Comparison of ENCODE assay signal across 17 cellular contexts in the genomic region with DNA sequence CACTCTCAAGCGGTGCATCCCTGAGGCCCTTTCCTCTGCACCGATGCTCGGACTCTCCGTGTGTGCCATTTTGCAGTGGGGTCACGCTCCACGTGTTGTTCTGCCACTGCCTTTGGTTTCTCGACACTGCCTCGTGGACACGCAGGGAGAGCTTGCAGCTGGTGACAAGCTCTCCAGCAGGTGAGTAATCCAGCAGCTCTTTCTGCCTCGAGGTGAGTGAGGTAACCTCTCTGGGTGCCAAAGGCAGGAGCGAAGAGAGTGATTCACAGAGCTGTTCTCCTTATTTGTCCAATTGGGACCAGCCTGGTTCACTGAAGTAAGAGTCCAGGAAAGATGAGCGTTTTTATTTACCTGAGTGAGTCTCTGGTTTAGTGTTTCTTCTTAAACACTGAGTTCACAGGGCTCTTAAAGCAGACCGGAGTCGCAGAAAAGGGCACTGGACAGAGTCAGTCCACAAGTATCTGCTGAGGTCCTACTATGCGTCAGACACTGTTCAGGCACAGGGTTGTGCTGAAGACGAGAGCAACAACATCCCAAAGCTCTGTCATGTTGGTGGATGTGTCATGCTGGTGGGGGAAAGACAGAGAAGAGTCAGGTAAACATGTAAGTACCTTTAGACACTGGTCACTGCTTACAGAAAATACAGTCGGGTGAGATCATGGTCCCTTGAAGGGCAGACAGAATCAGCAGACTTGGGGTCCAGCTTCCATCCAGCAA.
DNase-seq lines count a peak whose midpoint lies in the region; ATAC-seq and TF ChIP-seq lines count a peak whose summit lies in the region.
"Had no signal": no experiment of that assay in that cellular context is flagged by ENCODE, and none has a peak within 500 bp of the region (broad histone marks: within the 10 kb centered on the region; RNA-seq: fewer than 3 reads in every experiment).

No MANE protein-coding gene starts in this region.

- H3K4ac ChIP-seq in mesendoderm (ENCODE audit: low read depth, low read length): no peak overlapping the region

- H3K4me1 ChIP-seq in mammary epithelial cell (ENCODE audit: insufficient read depth, low read length) (peaks cover 23% of the 10 kb centered on the region), mesendoderm (ENCODE audit: control insufficient read depth, low read depth, low read length) (peaks cover 5% of the 10 kb centered on the region)

- POLR2A ChIA-PET in naive thymus-derived CD8-positive, alpha-beta T cell (lab: Charles Lee): no interaction called here

- ATAC-seq in naive thymus-derived CD8-positive, alpha-beta T cell: no peak
- ATAC-seq: activated T-cell treated with anti-CD3 and anti-CD28 coated beads, Interleukin-2, amount 50 U/mL, for 4 hours had no signal

- CTCF ChIA-PET in mammary epithelial cell (lab: Charles Lee; ENCODE audit: low non-redundant PET): interaction anchor here (0.6 to 1.0 kb wide), 4 partner anchors 86 to 92 kb away, joined by 3 to 7 read pairs (median 3); no protein-coding TSS in a partner anchor

- H3K4me3 Mint-ChIP-seq in naive thymus-derived CD8-positive, alpha-beta T cell: no peak overlapping the region
- H3K4me3 Mint-ChIP-seq: activated CD4-positive, alpha-beta T cell treated with anti-CD3 and anti-CD28 coated beads, Interleukin-2, amount 10 ng/mL, durations not matched to agents 7 days and 5 days; activated T-cell treated with anti-CD3 and anti-CD28 coated beads, Interleukin-2, amount 50 U/mL, for 4 hours; T-helper 1 cell treated with Interleukin-12 subunit alpha and Interleukin-12 subunit beta and Interleukin-4 antibody, amounts not matched to agents 30 μg/mL and 1 μg/mL, for 36 hours had no signal

- H3K27ac Mint-ChIP-seq in naive thymus-derived CD8-positive, alpha-beta T cell: no peak overlapping the region
- H3K27ac Mint-ChIP-seq: activated CD4-positive, alpha-beta T cell treated with anti-CD3 and anti-CD28 coated beads, Interleukin-2, amount 10 ng/mL, durations not matched to agents 7 days and 5 days; T-helper 1 cell treated with Interleukin-12 subunit alpha and Interleukin-12 subunit beta and Interleukin-4 antibody, amounts not matched to agents 30 μg/mL and 1 μg/mL, for 36 hours had no signal

- DNase-seq in Caki2 (ENCODE audit: low read depth) (peak; percentile 69), mammary epithelial cell (peak; percentile 99), mesendoderm (no peak), substantia nigra (lab: John Stamatoyannopoulos, UW) (no peak), NCI-H446 (lab: John Stamatoyannopoulos, UW) (no peak)
- DNase-seq in naive thymus-derived CD8-positive, alpha-beta T cell: no peak
- DNase-seq in activated effector memory CD4-positive, alpha-beta T cell treated with Interleukin-2 at 50 U/mL for 16 hours: no peak
- DNase-seq: activated CD4-positive, alpha-beta T cell treated with anti-CD3 and anti-CD28 coated beads, Interleukin-2, amount 10 ng/mL, durations not matched to agents 7 days and 5 days; activated T-cell treated with anti-CD3 and anti-CD28 coated beads, Interleukin-2, amount 50 U/mL, for 4 hours; amygdala; cortex of kidney; DMS 273 treated with DMSO at 0.1 percent for 48 hours; NCI-H345; ovary; thyroid gland had no signal

- no peaks in the 10 kb centered on the region for H4K20me1 ChIP-seq in mammary epithelial cell (ENCODE audit: insufficient read depth, low read length)

- H3K36me3 ChIP-seq in mammary epithelial cell (ENCODE audit: insufficient read depth, low read length): no peaks in the 10 kb centered on the region
- H3K36me3 ChIP-seq in mesendoderm (ENCODE audit: control insufficient read depth, insufficient read depth, low read length): no peaks in the 10 kb centered on the region
- H3K36me3 ChIP-seq: ovary, thyroid gland had no signal

- no peak overlapping the region for H3K18ac ChIP-seq in mesendoderm (ENCODE audit: low read length)

- no peaks in the 10 kb centered on the region for H3K9me3 Mint-ChIP-seq in naive thymus-derived CD8-positive, alpha-beta T cell
- H3K9me3 Mint-ChIP-seq: activated CD4-positive, alpha-beta T cell treated with anti-CD3 and anti-CD28 coated beads, Interleukin-2, amount 10 ng/mL, durations not matched to agents 7 days and 5 days; activated T-cell treated with anti-CD3 and anti-CD28 coated beads, Interleukin-2, amount 50 U/mL, for 4 hours; T-helper 1 cell treated with Interleukin-12 subunit alpha and Interleukin-12 subunit beta and Interleukin-4 antibody, amounts not matched to agents 30 μg/mL and 1 μg/mL, for 36 hours had no signal

- no peak for TF ChIP-seq RAD21 in Ishikawa (IDR thresholded peaks at IDR 0.05; ENCODE audit: low read depth)

- no peak overlapping the region for H2BK120ac ChIP-seq in mesendoderm (ENCODE audit: low read depth, low read length)

- H3K56ac ChIP-seq in mesendoderm (ENCODE audit: low read length): no peak overlapping the region

- peaks cover 0 to 2% (median 0%) of the 10 kb centered on the region in 4 donors for H3K4me1 Mint-ChIP-seq in naive thymus-derived CD8-positive, alpha-beta T cell
- H3K4me1 Mint-ChIP-seq: activated CD4-positive, alpha-beta T cell treated with anti-CD3 and anti-CD28 coated beads, Interleukin-2, amount 10 ng/mL, durations not matched to agents 7 days and 5 days had no signal

- H3K27me3 ChIP-seq in mammary epithelial cell (ENCODE audit: insufficient read depth, low read length) (no peaks in the 10 kb centered on the region), mesendoderm (ENCODE audit: insufficient read depth, low read length, poor library complexity) (no peaks in the 10 kb centered on the region)
- H3K27me3 ChIP-seq: ovary, thyroid gland had no signal

- H4K8ac ChIP-seq in mesendoderm (ENCODE audit: low read depth, low read length): no peak overlapping the region

- H3K4me3 ChIP-seq in mammary epithelial cell (replicated peaks in 1 of 3; ENCODE audit: insufficient read depth in 1 of 3, low read depth in 2 of 3, low read length in 3 of 3): no peak overlapping the region
- H3K4me3 ChIP-seq in mesendoderm (ENCODE audit: low read length): no peak overlapping the region
- H3K4me3 ChIP-seq: ovary, thyroid gland had no signal

- TSS peak; percentile 68 for BruUV-seq in mammary epithelial cell (replicated peaks; lab: Mats Ljungman, UMichigan)

- no peaks in the 10 kb centered on the region for H3K9me3 ChIP-seq in mammary epithelial cell (replicated peaks; ENCODE audit: insufficient read depth, low read length)
- H3K9me3 ChIP-seq: ovary, thyroid gland had no signal

- no peak overlapping the region for H2BK15ac ChIP-seq in mesendoderm (replicated peaks; ENCODE audit: low read depth)

- no peak for TF ChIP-seq CTCF in mammary epithelial cell (conservative IDR thresholded peaks at IDR 0.05 in 1 of 2, IDR thresholded peaks at IDR 0.05 in 1 of 2; ENCODE audit: extremely low read depth in 1 of 2, insufficient read depth in 1 of 2, low read depth in 1 of 2, low read length in 2 of 2)

- peak overlapping the region; percentile 15 for H3K23ac ChIP-seq in mesendoderm (ENCODE audit: low read length)

- no peak for TF ChIP-seq EP300 in Ishikawa (IDR thresholded peaks at IDR 0.05; ENCODE audit: borderline replicate concordance)

- H2AFZ ChIP-seq in mammary epithelial cell (ENCODE audit: low read depth, low read length): peak overlapping the region; percentile 39

- peaks cover 0 to 41% (median 10%) of the 10 kb centered on the region in 5 donors for H3K27me3 Mint-ChIP-seq in naive thymus-derived CD8-positive, alpha-beta T cell

- H3K9ac ChIP-seq in mammary epithelial cell (ENCODE audit: insufficient read depth, low read length): peak overlapping the region; percentile 51
- no peak overlapping the region for H3K9ac ChIP-seq in mesendoderm (ENCODE audit: low read length)

- H3K79me2 ChIP-seq in mammary epithelial cell (ENCODE audit: insufficient read depth, low read length) (no peaks in the 10 kb centered on the region), mesendoderm (ENCODE audit: control insufficient read depth, insufficient read depth, low read length) (no peaks in the 10 kb centered on the region)

- no peaks in the 10 kb centered on the region for H3K36me3 Mint-ChIP-seq in naive thymus-derived CD8-positive, alpha-beta T cell

- H3K27ac ChIP-seq in mammary epithelial cell (ENCODE audit: insufficient read depth, low read depth, low read length) (peak overlapping the region; percentile 73), mesendoderm (ENCODE audit: low read depth, low read length) (no peak overlapping the region), substantia nigra (ENCODE audit: low read depth, low read length, poor library complexity, severe bottlenecking) (no peak overlapping the region)
- H3K27ac ChIP-seq: ovary, thyroid gland had no signal

- H3K4me2 ChIP-seq in mammary epithelial cell (ENCODE audit: insufficient read depth, low read depth, low read length) (peak overlapping the region; percentile 22), mesendoderm (ENCODE audit: low read length) (no peak overlapping the region)

- H3K79me1 ChIP-seq in mesendoderm (ENCODE audit: low read length): no peaks in the 10 kb centered on the region

- dilution Hi-C loops in mammary epithelial cell (cut with HindIII; ENCODE audit: low sequenced_read_pairs): no loop called here

- intact Hi-C loops in mammary epithelial cell (cut with micrococcal nuclease): loop anchor here (1.0 to 10.0 kb wide), 5 partner anchors 17 to 153 kb away; a partner anchor contains a TSS

- no peak overlapping the region for H4K5ac ChIP-seq in mesendoderm (ENCODE audit: low read length)

- no peak overlapping the region for H2BK5ac ChIP-seq in mesendoderm (ENCODE audit: low read length)

- no peak overlapping the region for H2AK5ac ChIP-seq in mesendoderm (ENCODE audit: low read length)

- in situ Hi-C loops in Caki2 (cut with HindIII; ENCODE audit: low pct_unique_long_range_greater_than_20kb, low sequenced_read_pairs): no loop called here
- in situ Hi-C loops in mammary epithelial cell (cut with MboI; ENCODE audit: low sequenced_read_pairs in 2 of 2): no loop called here

- WGBS in mammary epithelial cell (ENCODE audit: low coverage, missing lambda C conversion rate): 26% methylated on average over 14 of the region's 17 CpGs
- no CpG with 5 or more reads among the region's 17 CpGs for WGBS in mesendoderm (ENCODE audit: extremely low coverage, insufficient coverage, low lambda C conversion rate)

TF ChIP-seq in Ishikawa, 13 proteins besides CTCF, POLR2A, EP300 and RAD21:
- TF ChIP-seq CEBPB (IDR thresholded peaks at IDR 0.05): no peak
- no peak for TF ChIP-seq TAF1 (IDR thresholded peaks at IDR 0.05; ENCODE audit: low read depth)
- no peak for TF ChIP-seq FOXM1 (IDR thresholded peaks at IDR 0.05; ENCODE audit: borderline replicate concordance, low read depth)
- TF ChIP-seq, protein P1, sequence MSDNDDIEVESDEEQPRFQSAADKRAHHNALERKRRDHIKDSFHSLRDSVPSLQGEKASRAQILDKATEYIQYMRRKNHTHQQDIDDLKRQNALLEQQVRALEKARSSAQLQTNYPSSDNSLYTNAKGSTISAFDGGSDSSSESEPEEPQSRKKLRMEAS (IDR thresholded peaks at IDR 0.05): peak; percentile 69
- TF ChIP-seq ZBTB7A (IDR thresholded peaks at IDR 0.05; ENCODE audit: low read depth): no peak

Comparison
In these comparisons a context has a peak if more than half of its experiments do, and no peak if none do; other contexts are left out.
1. DNase-seq: peak in Caki2 (single experiment) and mammary epithelial cell (single experiment); none in mesendoderm (single experiment), naive thymus-derived CD8-positive, alpha-beta T cell (0 of 10), substantia nigra (0 of 49), activated effector memory CD4-positive, alpha-beta T cell treated with Interleukin-2 at 50 U/mL for 16 hours (single experiment) and NCI-H446 (0 of 2).